In the genomic region with DNA sequence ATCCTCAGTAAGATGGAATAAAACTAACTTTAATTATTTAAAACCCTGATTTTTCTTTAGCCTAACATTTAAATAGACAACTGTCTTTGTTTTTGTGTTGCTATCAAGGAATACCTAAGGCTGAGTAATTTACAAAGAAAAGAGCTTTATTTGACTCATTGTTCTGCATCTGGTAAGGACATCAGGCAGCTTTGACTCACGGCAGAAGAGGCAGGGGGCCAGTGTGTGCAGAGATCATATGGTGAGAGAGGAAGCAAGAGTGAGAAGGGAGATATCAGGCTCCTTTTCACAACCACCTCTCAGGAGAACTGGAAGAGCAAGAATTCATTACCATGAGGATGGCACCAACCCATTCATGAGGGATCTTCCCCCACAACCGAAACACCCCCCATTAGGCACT, we compare ENCODE assay signal across 13 cellular contexts.
DNase-seq lines count a peak whose midpoint lies in the region; TF ChIP-seq lines count a peak whose summit lies in the region.
"Had no signal": no experiment of that assay in that cellular context is flagged by ENCODE, and none has a peak within 500 bp of the region (broad histone marks: within the 10 kb centered on the region; RNA-seq: fewer than 3 reads in every experiment).

No MANE protein-coding gene starts in this region.

- no peak overlapping the region for H2AFZ ChIP-seq in fibroblast of lung (ENCODE audit: low read length)
- peak overlapping the region; percentile 15 for H2AFZ ChIP-seq in neural cell (ENCODE audit: low read depth, low read length)

- H4K20me1 ChIP-seq in fibroblast of lung (ENCODE audit: control insufficient read depth, extremely low read depth, insufficient read depth, low read length): no peaks in the 10 kb centered on the region
- no peaks in the 10 kb centered on the region for H4K20me1 ChIP-seq in neural cell (ENCODE audit: insufficient read depth)

- H3K9me3 ChIP-seq in SJCRH30 (replicated peaks): no peaks in the 10 kb centered on the region
- H3K9me3 ChIP-seq in fibroblast of lung (ENCODE audit: control insufficient read depth, insufficient read depth, low read depth, low read length): no peaks in the 10 kb centered on the region
- no peaks in the 10 kb centered on the region for H3K9me3 ChIP-seq in neural cell (ENCODE audit: low read length)
- H3K9me3 ChIP-seq in right atrium auricular region: no peaks in the 10 kb centered on the region
- H3K9me3 ChIP-seq: suprapubic skin had no signal

- no peaks in the 10 kb centered on the region for H3F3A ChIP-seq in neural cell (ENCODE audit: insufficient read depth, low read length, poor library complexity, severe bottlenecking)

- peak; percentile 54 for DNase-seq in ELR (ENCODE audit: low read depth)
- peak in 1 of 2 experiments; percentile 41 for DNase-seq in SJCRH30
- DNase-seq in fibroblast of lung (ENCODE audit: low read depth in 2 of 2): peak; percentile 6 to 72
- DNase-seq in NCI-H1436 treated with DMSO at 0.1 percent for 48 hours (lab: John Stamatoyannopoulos, UW): no peak
- DNase-seq in GF-D8 (lab: John Stamatoyannopoulos, UW): no peak
- DNase-seq in right atrium auricular region (ENCODE audit: low spot score): no peak
- no peak for DNase-seq in NCI-H82 treated with DMSO at 0.1 percent for 48 hours (lab: John Stamatoyannopoulos, UW; ENCODE audit: unreplicated experiment)
- DNase-seq: activated B cell treated with CpG ODN at 0.5 μM for 24 hours; activated CD8-positive, alpha-beta memory T cell treated with anti-CD3 and anti-CD28 coated beads, Interleukin-2, amount 50 U/mL, for 4 hours; activated naive CD4-positive, alpha-beta T cell treated with anti-CD3 and anti-CD28 coated beads, Interleukin-2, amount 10 ng/mL, durations not matched to agents 7 days and 5 days had no signal

- H3K4me2 ChIP-seq in fibroblast of lung (ENCODE audit: extremely low read depth, insufficient read depth, low read length) (no peak overlapping the region), neural cell (ENCODE audit: low read length) (peak overlapping the region; percentile 27)

- peak overlapping the region; percentile 4; the same call in 1 of the 2 replicates for H3K4me3 ChIP-seq in SJCRH30
- no peak overlapping the region for H3K4me3 ChIP-seq in fibroblast of lung (replicated peaks in 1 of 4; ENCODE audit: control extremely low read depth in 1 of 4, insufficient read depth in 1 of 4, low read depth in 3 of 4, low read length in 4 of 4)
- H3K4me3 ChIP-seq in neural cell (ENCODE audit: low read length): peak overlapping the region; percentile 37
- no peak overlapping the region for H3K4me3 ChIP-seq in right atrium auricular region
- H3K4me3 ChIP-seq: suprapubic skin had no signal

- no peaks in the 10 kb centered on the region for H3K9me2 ChIP-seq in neural cell (ENCODE audit: insufficient read depth, low read length)

- H3K27ac ChIP-seq in SJCRH30 (no peak overlapping the region), fibroblast of lung (ENCODE audit: insufficient read depth, low read length) (no peak overlapping the region), neural cell (ENCODE audit: low read length) (peak overlapping the region; percentile 3), right atrium auricular region (no peak overlapping the region)
- H3K27ac ChIP-seq: epithelial cell of prostate, suprapubic skin had no signal

- H3K4me1 ChIP-seq in SJCRH30 (peaks cover 28% of the 10 kb centered on the region), fibroblast of lung (ENCODE audit: control insufficient read depth, extremely low read depth, insufficient read depth, low read length) (no peaks in the 10 kb centered on the region), right atrium auricular region (no peaks in the 10 kb centered on the region)
- H3K4me1 ChIP-seq: suprapubic skin had no signal

- no peak for TF ChIP-seq CTCF in fibroblast of lung (conservative IDR thresholded peaks at IDR 0.05 in 1 of 2, IDR thresholded peaks at IDR 0.05 in 1 of 2; ENCODE audit: low read depth in 1 of 2, low read length in 2 of 2)
- TF ChIP-seq CTCF in neural cell (IDR thresholded peaks at IDR 0.05; ENCODE audit: poor library complexity, severe bottlenecking): no peak
- TF ChIP-seq CTCF in right atrium auricular region (IDR thresholded peaks at IDR 0.05): no peak

- no peaks in the 10 kb centered on the region for H3K27me3 ChIP-seq in SJCRH30
- H3K27me3 ChIP-seq in fibroblast of lung (ENCODE audit: control insufficient read depth, insufficient read depth, low read length): no peaks in the 10 kb centered on the region
- H3K27me3 ChIP-seq in neural cell (ENCODE audit: insufficient read depth, low read depth, low read length): peaks cover 3% of the 10 kb centered on the region
- H3K27me3 ChIP-seq in right atrium auricular region: no peaks in the 10 kb centered on the region
- H3K27me3 ChIP-seq: suprapubic skin had no signal

- H3K79me2 ChIP-seq in fibroblast of lung (ENCODE audit: control insufficient read depth, insufficient read depth, low read length): no peaks in the 10 kb centered on the region
- no peaks in the 10 kb centered on the region for H3K79me2 ChIP-seq in neural cell (replicated peaks; ENCODE audit: insufficient read depth, low read length)

- TF ChIP-seq RAD21 in neural cell (conservative IDR thresholded peaks at IDR 0.05): no peak

- TF ChIP-seq EP300 in neural cell (conservative IDR thresholded peaks at IDR 0.05; ENCODE audit: poor library complexity, severe bottlenecking): no peak

- H3K36me3 ChIP-seq in SJCRH30: no peaks in the 10 kb centered on the region
- no peaks in the 10 kb centered on the region for H3K36me3 ChIP-seq in fibroblast of lung (ENCODE audit: control insufficient read depth, insufficient read depth, low read length)
- no peaks in the 10 kb centered on the region for H3K36me3 ChIP-seq in neural cell (ENCODE audit: insufficient read depth, low read length)
- H3K36me3 ChIP-seq in right atrium auricular region: no peaks in the 10 kb centered on the region
- H3K36me3 ChIP-seq: suprapubic skin had no signal

- no peak overlapping the region for H3K9ac ChIP-seq in fibroblast of lung (ENCODE audit: insufficient read depth, low read length)
- no peak overlapping the region for H3K9ac ChIP-seq in neural cell (ENCODE audit: low read length)

TF ChIP-seq in neural cell, 6 proteins besides CTCF, POLR2A, EP300 and RAD21:
- TF ChIP-seq, protein P1, sequence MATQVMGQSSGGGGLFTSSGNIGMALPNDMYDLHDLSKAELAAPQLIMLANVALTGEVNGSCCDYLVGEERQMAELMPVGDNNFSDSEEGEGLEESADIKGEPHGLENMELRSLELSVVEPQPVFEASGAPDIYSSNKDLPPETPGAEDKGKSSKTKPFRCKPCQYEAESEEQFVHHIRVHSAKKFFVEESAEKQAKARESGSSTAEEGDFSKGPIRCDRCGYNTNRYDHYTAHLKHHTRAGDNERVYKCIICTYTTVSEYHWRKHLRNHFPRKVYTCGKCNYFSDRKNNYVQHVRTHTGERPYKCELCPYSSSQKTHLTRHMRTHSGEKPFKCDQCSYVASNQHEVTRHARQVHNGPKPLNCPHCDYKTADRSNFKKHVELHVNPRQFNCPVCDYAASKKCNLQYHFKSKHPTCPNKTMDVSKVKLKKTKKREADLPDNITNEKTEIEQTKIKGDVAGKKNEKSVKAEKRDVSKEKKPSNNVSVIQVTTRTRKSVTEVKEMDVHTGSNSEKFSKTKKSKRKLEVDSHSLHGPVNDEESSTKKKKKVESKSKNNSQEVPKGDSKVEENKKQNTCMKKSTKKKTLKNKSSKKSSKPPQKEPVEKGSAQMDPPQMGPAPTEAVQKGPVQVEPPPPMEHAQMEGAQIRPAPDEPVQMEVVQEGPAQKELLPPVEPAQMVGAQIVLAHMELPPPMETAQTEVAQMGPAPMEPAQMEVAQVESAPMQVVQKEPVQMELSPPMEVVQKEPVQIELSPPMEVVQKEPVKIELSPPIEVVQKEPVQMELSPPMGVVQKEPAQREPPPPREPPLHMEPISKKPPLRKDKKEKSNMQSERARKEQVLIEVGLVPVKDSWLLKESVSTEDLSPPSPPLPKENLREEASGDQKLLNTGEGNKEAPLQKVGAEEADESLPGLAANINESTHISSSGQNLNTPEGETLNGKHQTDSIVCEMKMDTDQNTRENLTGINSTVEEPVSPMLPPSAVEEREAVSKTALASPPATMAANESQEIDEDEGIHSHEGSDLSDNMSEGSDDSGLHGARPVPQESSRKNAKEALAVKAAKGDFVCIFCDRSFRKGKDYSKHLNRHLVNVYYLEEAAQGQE (IDR thresholded peaks at IDR 0.05; ENCODE audit: borderline replicate concordance): no peak

Comparison
In these comparisons a context has a peak if more than half of its experiments do, and no peak if none do; other contexts are left out.
1. DNase-seq: peak in ELR (single experiment) and fibroblast of lung (2 of 2); none in NCI-H1436 treated with DMSO at 0.1 percent for 48 hours (single experiment), GF-D8 (single experiment), right atrium auricular region (single experiment) and NCI-H82 treated with DMSO at 0.1 percent for 48 hours (single experiment).
2. H3K4me3 ChIP-seq: peak in SJCRH30 (single experiment) and neural cell (single experiment); none in fibroblast of lung (0 of 4) and right atrium auricular region (0 of 2).